Comparison of ENCODE assay signal across 15 cellular contexts in genomic region chr2:128668946-128669345, GRCh38.
DNase-seq lines count a peak whose midpoint lies in the region; ATAC-seq and TF ChIP-seq lines count a peak whose summit lies in the region.
"Had no signal": no experiment of that assay in that cellular context is flagged by ENCODE, and none has a peak within 500 bp of the region (broad histone marks: within the 10 kb centered on the region; RNA-seq: fewer than 3 reads in every experiment).

No MANE protein-coding gene starts in this region.

- intact Hi-C loops in cardiac septum (cut with DNase I) (no loop called here), left ventricle myocardium inferior (cut with micrococcal nuclease) (no loop called here), natural killer cell (cut with micrococcal nuclease) (no loop called here)
- intact Hi-C loops in CD4-positive, alpha-beta memory T cell (cut with micrococcal nuclease) = no loop called here

- POLR2A ChIA-PET in CD4-positive, alpha-beta memory T cell (lab: Charles Lee; ENCODE audit: partially characterized antibody) = no interaction called here

- H3K4me3 ChIP-seq in left ventricle myocardium inferior (no peak overlapping the region), thymus (ENCODE audit: low read length) (no peak overlapping the region)
- H3K4me3 ChIP-seq in CD4-positive, alpha-beta memory T cell (ENCODE audit: low read length in 2 of 2) = no peak overlapping the region

- H3K4me1 ChIP-seq in left ventricle myocardium inferior (no peaks in the 10 kb centered on the region), foreskin keratinocyte (no peaks in the 10 kb centered on the region), thymus (ENCODE audit: control insufficient read depth, insufficient read depth, low read length) (peaks cover 3% of the 10 kb centered on the region)
- H3K4me1 ChIP-seq in CD4-positive, alpha-beta memory T cell (ENCODE audit: insufficient read depth, low read length) = no peaks in the 10 kb centered on the region

- peaks cover 0 to 4% (median under 1%) of the 10 kb centered on the region in 8 donors for H3K9me3 Mint-ChIP-seq in CD4-positive, alpha-beta memory T cell
- no peaks in the 10 kb centered on the region for H3K9me3 Mint-ChIP-seq in natural killer cell

- no peaks in the 10 kb centered on the region for H3K36me3 Mint-ChIP-seq in CD4-positive, alpha-beta memory T cell
- H3K36me3 Mint-ChIP-seq in natural killer cell = no peaks in the 10 kb centered on the region
- H3K36me3 Mint-ChIP-seq: CD8-positive, alpha-beta T cell had no signal

- peaks cover 0 to 1% (median 0%) of the 10 kb centered on the region in 4 donors for H3K4me1 Mint-ChIP-seq in CD4-positive, alpha-beta memory T cell
- no peaks in the 10 kb centered on the region for H3K4me1 Mint-ChIP-seq in natural killer cell
- H3K4me1 Mint-ChIP-seq: B cell had no signal

- TF ChIP-seq CTCF in left ventricle myocardium inferior (IDR thresholded peaks at IDR 0.05; ENCODE audit: borderline replicate concordance) (no peak), foreskin keratinocyte (conservative IDR thresholded peaks at IDR 0.05) (no peak), natural killer cell (IDR thresholded peaks at IDR 0.05) (no peak)

- peaks cover 3 to 4% of the 10 kb centered on the region in 2 donors for H3K27me3 Mint-ChIP-seq in CD4-positive, alpha-beta memory T cell
- H3K27me3 Mint-ChIP-seq in natural killer cell (ENCODE audit: low read depth in 2 of 2) = no peaks in the 10 kb centered on the region

- CTCF ChIA-PET in CD4-positive, alpha-beta memory T cell (lab: Charles Lee; ENCODE audit: partially characterized antibody) = no interaction called here

- H3K27ac ChIP-seq in left ventricle myocardium inferior (replicated peaks) (no peak overlapping the region), foreskin keratinocyte (no peak overlapping the region), thymus (ENCODE audit: low read depth) (peak overlapping the region; percentile 18)
- no peak overlapping the region for H3K27ac ChIP-seq in CD4-positive, alpha-beta memory T cell (ENCODE audit: low read depth, low read length)
- H3K27ac ChIP-seq: C4-2B had no signal

- H3K4me3 Mint-ChIP-seq in CD4-positive, alpha-beta memory T cell = no peak overlapping the region
- no peak overlapping the region for H3K4me3 Mint-ChIP-seq in natural killer cell
- H3K4me3 Mint-ChIP-seq: B cell; CD8-positive, alpha-beta T cell had no signal

- H3K36me3 ChIP-seq in left ventricle myocardium inferior = no peaks in the 10 kb centered on the region
- no peaks in the 10 kb centered on the region for H3K36me3 ChIP-seq in thymus (ENCODE audit: control insufficient read depth, insufficient read depth)
- no peaks in the 10 kb centered on the region for H3K36me3 ChIP-seq in CD4-positive, alpha-beta memory T cell (ENCODE audit: insufficient read depth, low read length)

- no peak for ATAC-seq in foreskin keratinocyte
- no peak for ATAC-seq in natural killer cell
- ATAC-seq: CD8-positive, alpha-beta T cell; HCT116 had no signal

- DNase-seq in cardiac septum (ENCODE audit: low spot score) (peak; percentile 24), left ventricle myocardium inferior (no peak), NCI-H82 treated with DMSO at 0.1 percent for 48 hours (lab: John Stamatoyannopoulos, UW; ENCODE audit: unreplicated experiment) (peak; percentile 3), foreskin keratinocyte (peak; percentile 25 to 34), natural killer cell (no peak)
- DNase-seq in activated effector memory CD4-positive, alpha-beta T cell treated with Interleukin-2 at 50 U/mL for 16 hours = no peak
- no peak for DNase-seq in CD4-positive, alpha-beta memory T cell
- DNase-seq: ACHN, COR-L47, GF-D8 had no signal

- H3K9me3 ChIP-seq in left ventricle myocardium inferior (replicated peaks) (peaks cover 9% of the 10 kb centered on the region), thymus (ENCODE audit: control insufficient read depth) (no peaks in the 10 kb centered on the region)
- H3K9me3 ChIP-seq in CD4-positive, alpha-beta memory T cell (ENCODE audit: control insufficient read depth in 1 of 2, low read length in 2 of 2) = no peaks in the 10 kb centered on the region

- peaks cover 10% of the 10 kb centered on the region for H3K27me3 ChIP-seq in left ventricle myocardium inferior (ENCODE audit: low read depth)
- peaks cover 2% of the 10 kb centered on the region for H3K27me3 ChIP-seq in foreskin keratinocyte
- no peaks in the 10 kb centered on the region for H3K27me3 ChIP-seq in thymus (ENCODE audit: control insufficient read depth, insufficient read depth)
- H3K27me3 ChIP-seq in CD4-positive, alpha-beta memory T cell (ENCODE audit: insufficient read depth, low read length) = no peaks in the 10 kb centered on the region

- WGBS in thymus = 6% methylated on average over 2 of the region's 2 CpGs

- H3K27ac Mint-ChIP-seq in CD4-positive, alpha-beta memory T cell = no peak overlapping the region
- H3K27ac Mint-ChIP-seq in natural killer cell = no peak overlapping the region
- H3K27ac Mint-ChIP-seq: B cell; CD8-positive, alpha-beta T cell had no signal

Comparison
In these comparisons a context has a peak if more than half of its experiments do, and no peak if none do; other contexts are left out.
1. DNase-seq: peak in cardiac septum (single experiment), NCI-H82 treated with DMSO at 0.1 percent for 48 hours (single experiment) and foreskin keratinocyte (2 of 2); none in left ventricle myocardium inferior (single experiment), activated effector memory CD4-positive, alpha-beta T cell treated with Interleukin-2 at 50 U/mL for 16 hours (single experiment), CD4-positive, alpha-beta memory T cell (0 of 5) and natural killer cell (single experiment).